8 cellular contexts compared by ENCODE assay signal in the genomic region with DNA sequence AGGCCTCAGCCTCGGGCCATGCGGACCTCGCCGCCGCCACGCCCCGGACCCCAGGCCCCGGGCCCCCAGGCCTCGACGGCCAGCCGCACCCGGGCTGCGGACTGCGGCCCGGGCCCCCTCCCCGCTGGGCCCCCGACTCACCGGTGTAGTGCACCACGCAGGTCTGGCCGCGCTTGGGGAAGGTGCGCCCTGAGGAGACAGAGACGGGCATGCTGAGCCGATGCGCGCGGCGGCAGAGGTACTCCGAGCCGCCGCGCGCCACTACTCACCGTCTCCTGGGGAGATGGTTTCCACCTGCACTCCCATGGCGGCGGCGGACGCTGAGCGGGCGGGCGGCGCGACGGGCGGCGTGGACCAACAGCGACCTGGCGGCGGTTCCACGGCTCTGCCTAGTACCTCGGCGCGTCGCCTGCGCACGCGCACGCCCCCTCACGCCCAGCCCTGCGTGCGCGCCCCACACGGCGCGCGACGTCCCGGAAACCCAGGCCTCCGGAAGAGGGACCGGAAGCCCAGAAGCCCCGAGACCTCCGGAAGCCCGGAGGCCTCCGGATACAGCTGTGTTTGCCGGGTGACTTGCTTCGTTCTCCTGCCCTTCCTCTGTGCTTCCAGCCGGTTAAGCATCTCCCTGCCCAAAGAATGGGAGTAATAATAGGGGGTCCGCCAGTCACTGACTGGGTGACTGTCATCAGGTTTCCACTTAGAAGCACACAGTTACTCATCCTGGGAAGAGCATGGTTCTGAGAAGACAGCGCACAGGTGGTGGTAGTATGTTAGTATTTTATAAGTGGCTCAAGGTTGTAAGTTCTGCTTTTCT. TPM values are rescaled to one million over a fixed set of nuclear protein-coding genes. Genes with fewer than 3 reads are reported as not detected.
A peak's percentile ranks its signal among the peaks of the same experiment; 100 is the strongest.
DNase-seq lines count a peak whose midpoint lies in the region; ATAC-seq and TF ChIP-seq lines count a peak whose summit lies in the region.

A gene (minus strand): TSS at position 362 of the 814 bp plus-strand sequence. CDS start 56 bp downstream, at position 306.

- H3K9ac ChIP-seq in HUES48 (ENCODE audit: low read depth, low read length) (peak within 1 kb of the TSS; percentile 32; the same call in 1 of the 2 replicates), NT2/D1 (ENCODE audit: insufficient read length, low read depth) (peak within 1 kb of the TSS; percentile 88), endodermal cell (ENCODE audit: extremely low read depth, low read length, poor library complexity, severe bottlenecking) (peak within 1 kb of the TSS; percentile 7)

- peaks cover 58% of the 10 kb centered on the region for H3K4me1 Mint-ChIP-seq in activated CD8-positive, alpha-beta memory T cell treated with anti-CD3 and anti-CD28 coated beads, Interleukin-2, amount 10 ng/mL, durations not matched to agents 7 days and 5 days
- peaks cover 32% of the 10 kb centered on the region for H3K4me1 Mint-ChIP-seq in endodermal cell

- H3K4me3 ChIP-seq in HUES48 (ENCODE audit: low read depth, low read length) (peak within 1 kb of the TSS; percentile 68), NT2/D1 (ENCODE audit: insufficient read length, low read depth) (peak within 1 kb of the TSS; percentile 76), endodermal cell (ENCODE audit: low read length) (peak within 1 kb of the TSS; percentile 86), mesodermal cell (ENCODE audit: extremely low read depth, insufficient read depth, low read length, poor library complexity, severe bottlenecking) (peak within 1 kb of the TSS; percentile 78)

- peak; percentile 84 for ATAC-seq in GM21423 (IDR thresholded peaks at IDR 0.05; ENCODE audit: unreplicated experiment)
- peak; percentile 89 for ATAC-seq in activated CD8-positive, alpha-beta memory T cell treated with anti-CD3 and anti-CD28 coated beads, Interleukin-2, amount 10 ng/mL, durations not matched to agents 7 days and 5 days

- H3K9me3 ChIP-seq in HUES48 (ENCODE audit: control insufficient read depth, insufficient read depth, low read length) (no peaks in the 10 kb centered on the region), NT2/D1 (ENCODE audit: insufficient read depth, low read length) (no peaks in the 10 kb centered on the region), endodermal cell (ENCODE audit: control insufficient read depth, low read length) (no peaks in the 10 kb centered on the region), mesodermal cell (ENCODE audit: control insufficient read depth, low read length) (peaks cover 10% of the 10 kb centered on the region)

- peaks cover 20% of the 10 kb centered on the region for H3K27me3 Mint-ChIP-seq in activated CD8-positive, alpha-beta memory T cell treated with anti-CD3 and anti-CD28 coated beads, Interleukin-2, amount 10 ng/mL, durations not matched to agents 7 days and 5 days
- H3K27me3 Mint-ChIP-seq in endodermal cell (ENCODE audit: insufficient read depth): peaks cover 43% of the 10 kb centered on the region

- DNase-seq in COR-L47 (lab: John Stamatoyannopoulos, UW): peak; percentile 88
- peak; percentile 69 for DNase-seq in NT2/D1 (ENCODE audit: low read depth, low spot score)
- peak; percentile 94 for DNase-seq in activated CD8-positive, alpha-beta memory T cell treated with anti-CD3 and anti-CD28 coated beads, Interleukin-2, amount 10 ng/mL, durations not matched to agents 7 days and 5 days
- peak; percentile 92 for DNase-seq in endodermal cell
- DNase-seq in stimulated activated CD8-positive, alpha-beta memory T cell treated with anti-CD3 and anti-CD28 coated beads, Interleukin-15, amount 100 ng/mL, for 4 hours (ENCODE audit: low read depth in 2 of 2): peak; percentile 76 to 84

- H3K27me3 ChIP-seq in HUES48 (ENCODE audit: control insufficient read depth, insufficient read depth, low read length) (peaks cover 18% of the 10 kb centered on the region; the same call in 1 of the 2 replicates), NT2/D1 (ENCODE audit: insufficient read depth, insufficient read length) (peaks cover 24% of the 10 kb centered on the region), endodermal cell (ENCODE audit: control insufficient read depth, insufficient read depth, low read length, poor library complexity, severe bottlenecking) (peaks cover 31% of the 10 kb centered on the region)

- 0 to 1% methylated on average over 20 to 79 of the region's 79 CpGs for WGBS in endodermal cell (ENCODE audit: insufficient coverage in 1 of 2, insufficient read length in 1 of 2), 2 experiments
- WGBS in mesodermal cell (ENCODE audit: insufficient coverage in 2 of 2), 2 experiments: 0 to 1% methylated on average over 66 to 71 of the region's 79 CpGs

- H3K36me3 Mint-ChIP-seq in activated CD8-positive, alpha-beta memory T cell treated with anti-CD3 and anti-CD28 coated beads, Interleukin-2, amount 10 ng/mL, durations not matched to agents 7 days and 5 days: peaks cover 11% of the 10 kb centered on the region
- peaks cover 5% of the 10 kb centered on the region for H3K36me3 Mint-ChIP-seq in endodermal cell (ENCODE audit: low read depth)

- peaks cover 32% of the 10 kb centered on the region for H3K4me1 ChIP-seq in HUES48 (ENCODE audit: control insufficient read depth, insufficient read depth, low read length)
- peaks cover 16% of the 10 kb centered on the region for H3K4me1 ChIP-seq in NT2/D1 (ENCODE audit: insufficient read depth, insufficient read length)
- peaks cover 7% of the 10 kb centered on the region for H3K4me1 ChIP-seq in endodermal cell (ENCODE audit: control insufficient read depth, insufficient read depth, low read length)
- peaks cover 45% of the 10 kb centered on the region for H3K4me1 ChIP-seq in mesodermal cell (ENCODE audit: control insufficient read depth, insufficient read depth, low read length, poor library complexity, severe bottlenecking)

- CTCF ChIA-PET in activated CD8-positive, alpha-beta memory T cell treated with anti-CD3 and anti-CD28 coated beads, Interleukin-2, amount 10 ng/mL, durations not matched to agents 7 days and 5 days (lab: Charles Lee): interaction anchor here (1.0 to 6.2 kb wide), 11 partner anchors 11 to 106 kb away, joined by 3 to 24 read pairs (median 4); a partner anchor contains a TSS

- H3K36me3 ChIP-seq in HUES48 (ENCODE audit: control insufficient read depth, insufficient read depth, low read length) (peaks cover 12% of the 10 kb centered on the region; the same call in 1 of the 2 replicates), NT2/D1 (ENCODE audit: insufficient read depth, insufficient read length, low read length) (peaks cover 26% of the 10 kb centered on the region), endodermal cell (ENCODE audit: control insufficient read depth, insufficient read depth, low read length) (peaks cover 10% of the 10 kb centered on the region), mesodermal cell (ENCODE audit: control insufficient read depth, insufficient read depth, low read length) (peaks cover 32% of the 10 kb centered on the region)

- peak within 1 kb of the TSS; percentile 78 for H3K27ac Mint-ChIP-seq in activated CD8-positive, alpha-beta memory T cell treated with anti-CD3 and anti-CD28 coated beads, Interleukin-2, amount 10 ng/mL, durations not matched to agents 7 days and 5 days
- peak within 1 kb of the TSS; percentile 82 for H3K27ac Mint-ChIP-seq in endodermal cell

- TF ChIP-seq CTCF in endodermal cell (conservative IDR thresholded peaks at IDR 0.05): peak; percentile 28

- H3K27ac ChIP-seq in HUES48 (ENCODE audit: low read depth, low read length): peak within 1 kb of the TSS; percentile 29
- no peak within 1 kb of the TSS for H3K27ac ChIP-seq in endodermal cell (ENCODE audit: low read depth, low read length)
- peak within 1 kb of the TSS; percentile 67 for H3K27ac ChIP-seq in mesodermal cell (ENCODE audit: low read depth, low read length, severe bottlenecking)

- no peaks in the 10 kb centered on the region for H3K9me3 Mint-ChIP-seq in activated CD8-positive, alpha-beta memory T cell treated with anti-CD3 and anti-CD28 coated beads, Interleukin-2, amount 10 ng/mL, durations not matched to agents 7 days and 5 days (ENCODE audit: low read depth)
- peaks cover 6% of the 10 kb centered on the region for H3K9me3 Mint-ChIP-seq in endodermal cell

- H3K4me3 Mint-ChIP-seq in activated CD8-positive, alpha-beta memory T cell treated with anti-CD3 and anti-CD28 coated beads, Interleukin-2, amount 10 ng/mL, durations not matched to agents 7 days and 5 days: peak within 1 kb of the TSS; percentile 84
- peak within 1 kb of the TSS; percentile 81 for H3K4me3 Mint-ChIP-seq in endodermal cell

RNA-seq across cellular contexts. Expression of the gene that starts here (rescaled TPM):
- 100 to 1,000 TPM; 247 to 273 TPM for total RNA-seq in activated CD8-positive, alpha-beta memory T cell treated with anti-CD3 and anti-CD28 coated beads, Interleukin-2, amount 10 ng/mL, durations not matched to agents 7 days and 5 days
- total RNA-seq in endodermal cell: 100 to 1,000 TPM; 181 to 185 TPM
- 175 TPM for polyA plus RNA-seq in endodermal cell (2013, experiment 1 of 2)
- polyA plus RNA-seq in endodermal cell (2013, experiment 2 of 2): 171 TPM
- polyA plus RNA-seq in mesodermal cell (2013, experiment 1 of 2): 453 TPM
- 406 TPM for polyA plus RNA-seq in mesodermal cell (2013, experiment 2 of 2)

Comparison
In these comparisons a context has a peak if more than half of its experiments do, and no peak if none do; other contexts are left out.
1. H3K9ac ChIP-seq: peak in every context shown above with its lines; median percentile 88 in NT2/D1; 32 in HUES48; 7 in endodermal cell.